12 cellular contexts compared by ENCODE assay signal in the genomic region with DNA sequence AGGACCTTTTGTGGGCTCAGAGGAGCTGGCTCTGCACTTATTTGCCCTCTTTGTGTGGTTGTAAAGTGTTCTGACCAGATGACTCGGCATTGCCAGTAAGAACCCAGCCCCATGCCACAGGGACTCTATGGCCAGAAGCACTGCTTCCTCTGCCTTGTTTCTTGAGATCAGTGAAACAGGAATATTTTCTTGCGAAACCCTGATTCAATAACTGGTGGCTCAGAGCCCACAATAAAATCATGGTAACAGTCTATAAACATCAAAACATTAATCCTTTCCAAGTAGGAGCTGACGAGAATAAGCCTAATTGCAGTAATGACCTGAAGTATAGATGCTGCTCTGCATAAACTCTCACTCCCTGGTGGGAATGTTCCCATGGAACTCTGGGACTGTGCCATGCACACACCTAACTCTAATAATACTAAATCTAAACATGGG.
DNase-seq lines count a peak whose midpoint lies in the region; ATAC-seq and TF ChIP-seq lines count a peak whose summit lies in the region.
"Had no signal": no experiment of that assay in that cellular context is flagged by ENCODE, and none has a peak within 500 bp of the region (broad histone marks: within the 10 kb centered on the region; RNA-seq: fewer than 3 reads in every experiment).

No MANE protein-coding gene starts in this region.

- WGBS in hepatocyte (ENCODE audit: low lambda C conversion rate, missing lambda C conversion rate) = 25% methylated on average over 3 of the region's 3 CpGs
- 40 to 43% methylated on average over 3 of the region's 3 CpGs for WGBS in upper lobe of left lung, 2 donors

- CTCF ChIA-PET in MCF 10A (lab: Yijun Ruan, JAX) = interaction anchor here (0.8 to 1.0 kb wide), 2 partner anchors 9 kb away, joined by 3 to 5 read pairs; no protein-coding TSS in a partner anchor

- peak overlapping the region; percentile 13 for H3K27ac ChIP-seq in hepatocyte
- H3K27ac ChIP-seq in upper lobe of left lung = peak overlapping the region in 3 of 4 donors; percentile 25 to 60 (median 44)
- H3K27ac ChIP-seq: parathyroid adenoma had no signal

- no peak for TF ChIP-seq POLR2A in upper lobe of left lung (IDR thresholded peaks at IDR 0.05)

- peak overlapping the region; percentile 11 for H3K4me2 ChIP-seq in hepatocyte

- POLR2A ChIA-PET in MCF 10A (lab: Yijun Ruan, JAX) = interaction anchor here (0.6 to 1.5 kb wide), 5 partner anchors 168 to 269 kb away, joined by 3 to 4 read pairs (median 3); no protein-coding TSS in a partner anchor

- no peak overlapping the region for H3K4me3 Mint-ChIP-seq in MCF 10A (ENCODE audit: unreplicated experiment)

- no peak overlapping the region for H2AFZ ChIP-seq in hepatocyte
- H2AFZ ChIP-seq: parathyroid adenoma had no signal

- TF ChIP-seq CTCF in MCF 10A (IDR thresholded peaks at IDR 0.05; ENCODE audit: unreplicated experiment) (no peak), hepatocyte (IDR thresholded peaks at IDR 0.05; ENCODE audit: poor library complexity) (no peak), upper lobe of left lung (IDR thresholded peaks at IDR 0.05) (no peak), BE2C (IDR thresholded peaks at IDR 0.05; ENCODE audit: low read depth, low read length) (no peak)

- intact Hi-C loops in MCF 10A (cut with micrococcal nuclease) = no loop called here

- BruUV-seq in MCF 10A (replicated peaks; lab: Mats Ljungman, UMichigan) = no TSS peak

- peak in 2 of 4 donors; percentile 45 to 82 for TF ChIP-seq EP300 in upper lobe of left lung (IDR thresholded peaks at IDR 0.05)

- H4K20me1 ChIP-seq in hepatocyte (ENCODE audit: insufficient read depth, poor library complexity, severe bottlenecking) = no peaks in the 10 kb centered on the region

- H3K9me3 ChIP-seq in hepatocyte (ENCODE audit: low read depth) (no peaks in the 10 kb centered on the region), upper lobe of left lung (no peaks in the 10 kb centered on the region), BE2C (no peaks in the 10 kb centered on the region)

- H3K27ac Mint-ChIP-seq in MCF 10A (ENCODE audit: low read depth, unreplicated experiment) = peak overlapping the region; percentile 92

- no peaks in the 10 kb centered on the region for H3K27me3 Mint-ChIP-seq in MCF 10A (ENCODE audit: insufficient read depth, unreplicated experiment)

- no peaks in the 10 kb centered on the region for H3K79me2 ChIP-seq in hepatocyte
- H3K79me2 ChIP-seq: parathyroid adenoma had no signal

- no peaks in the 10 kb centered on the region for H3K36me3 ChIP-seq in hepatocyte (replicated peaks; ENCODE audit: insufficient read depth, low read depth)
- no peaks in the 10 kb centered on the region for H3K36me3 ChIP-seq in upper lobe of left lung
- no peaks in the 10 kb centered on the region for H3K36me3 ChIP-seq in BE2C

- peak; percentile 42 for DNase-seq in NK-92 treated with Interleukin-12 subunit alpha and Interleukin-12 subunit beta, amount 100 ng/mL, for 24 hours (lab: John Stamatoyannopoulos, UW)
- DNase-seq in NK-92 (lab: John Stamatoyannopoulos, UW; ENCODE audit: unreplicated experiment) (no peak), MCF 10A (ENCODE audit: unreplicated experiment) (peak; percentile 91), hepatocyte (ENCODE audit: low spot score) (peak; percentile 62), upper lobe of left lung (peak in 1 of 2 donors; percentile 82), BE2C (no peak), globus pallidus (ENCODE audit: low spot score) (no peak)
- DNase-seq: activated CD4-positive, CD25-positive, alpha-beta regulatory T cell treated with anti-CD3 and anti-CD28 coated beads, Interleukin-2, amount 50 U/mL, for 72 hours; amniotic stem cell; H7 had no signal

- no peaks in the 10 kb centered on the region for H3K9me3 Mint-ChIP-seq in MCF 10A (ENCODE audit: unreplicated experiment)

- H3K4me1 ChIP-seq in hepatocyte (ENCODE audit: insufficient read depth) (peaks cover 20% of the 10 kb centered on the region), upper lobe of left lung (peaks cover 4 to 8% (median 6%) of the 10 kb centered on the region in 4 donors), BE2C (peaks cover 18% of the 10 kb centered on the region)
- H3K4me1 ChIP-seq: parathyroid adenoma had no signal

- ATAC-seq in upper lobe of left lung (ENCODE audit: low FRiP score in 2 of 2) = peak; percentile 92 to 93
- ATAC-seq in HG03139 (IDR thresholded peaks at IDR 0.05; ENCODE audit: unreplicated experiment) = no peak

- no peaks in the 10 kb centered on the region for H3K9me2 ChIP-seq in hepatocyte (replicated peaks; ENCODE audit: insufficient read depth)

- H3K36me3 Mint-ChIP-seq in MCF 10A (ENCODE audit: insufficient read depth, unreplicated experiment) = no peaks in the 10 kb centered on the region

- H3K27me3 ChIP-seq in hepatocyte = no peaks in the 10 kb centered on the region
- H3K27me3 ChIP-seq in upper lobe of left lung = no peaks in the 10 kb centered on the region
- no peaks in the 10 kb centered on the region for H3K27me3 ChIP-seq in BE2C

- peaks cover 15% of the 10 kb centered on the region for H3K4me1 Mint-ChIP-seq in MCF 10A (ENCODE audit: insufficient read depth, unreplicated experiment)

- H3K4me3 ChIP-seq in hepatocyte (no peak overlapping the region), upper lobe of left lung (no peak overlapping the region), BE2C (ENCODE audit: low read depth, low read length) (no peak overlapping the region)

Comparison
In these comparisons a context has a peak if more than half of its experiments do, and no peak if none do; other contexts are left out.
1. DNase-seq: peak in NK-92 treated with Interleukin-12 subunit alpha and Interleukin-12 subunit beta, amount 100 ng/mL, for 24 hours (single experiment), MCF 10A (single experiment) and hepatocyte (single experiment); none in NK-92 (single experiment), BE2C (single experiment) and globus pallidus (single experiment).